21 cellular contexts compared by ENCODE assay signal in genomic region chr3:187256217-187256616, GRCh38. TPM values are rescaled to one million over a fixed set of nuclear protein-coding genes. Genes with fewer than 3 reads are reported as not detected.
"Had no signal": no experiment of that assay in that cellular context is flagged by ENCODE, and none has a peak within 500 bp of the region (broad histone marks: within the 10 kb centered on the region; RNA-seq: fewer than 3 reads in every experiment).

No MANE protein-coding gene starts in this region.

- H3K27ac ChIP-seq: epithelial cell of prostate, gastroesophageal sphincter, heart right ventricle, neutrophil, spleen, upper lobe of right lung had no signal

- H3K27me3 ChIP-seq: gastroesophageal sphincter, heart right ventricle, neutrophil, testis, upper lobe of right lung had no signal

- H3K36me3 ChIP-seq: neutrophil, spleen, upper lobe of right lung had no signal

- DNase-seq: activated CD4-positive, alpha-beta T cell treated with anti-CD3 and anti-CD28 coated beads for 1 hour; activated CD8-positive, alpha-beta memory T cell treated with anti-CD3 and anti-CD28 coated beads for 24 hours; activated gamma-delta T cell treated with Interleukin-2 at 50 U/mL for 16 hours; activated T-cell treated with anti-CD3 and anti-CD28 coated beads, Interleukin-2, amount 50 U/mL, for 72 hours; effector memory CD8-positive, alpha-beta T cell; heart right ventricle; mesenchymal stem cell; natural killer cell; spleen; stimulated activated CD4-positive, alpha-beta T cell treated with anti-CD3 and anti-CD28 coated beads, Interleukin-4, amount 100 ng/mL, for 4 hours; testis; upper lobe of right lung had no signal

- ATAC-seq: activated naive CD4-positive, alpha-beta T cell treated with anti-CD3 and anti-CD28 coated beads, Interleukin-2, amount 50 U/mL, for 72 hours; activated T-cell treated with anti-CD3 and anti-CD28 coated beads, Interleukin-2, amount 50 U/mL, for 72 hours; effector memory CD8-positive, alpha-beta T cell; gastroesophageal sphincter; heart right ventricle; natural killer cell; stimulated activated memory B cell treated with anti-CD40 and anti-IgM and Interleukin-4, amounts not matched to agents 10 μg/mL and 1 μg/mL and 100 μg/mL, for 72 hours; upper lobe of right lung had no signal

- H3K9me3 ChIP-seq: gastroesophageal sphincter, heart right ventricle, neutrophil, spleen, testis, upper lobe of right lung had no signal

- H3K4me3 ChIP-seq: gastroesophageal sphincter, heart right ventricle, spleen, testis, upper lobe of right lung had no signal

- H3K4me1 ChIP-seq: gastroesophageal sphincter, spleen, upper lobe of right lung had no signal

RNA-seq across cellular contexts. Expression of gene MASP1, which starts 35.3 kb away (rescaled TPM):
- total RNA-seq: activated naive CD4-positive, alpha-beta T cell treated with anti-CD3 and anti-CD28 coated beads, Interleukin-2, amount 50 U/mL, for 72 hours; activated T-cell treated with anti-CD3 and anti-CD28 coated beads, Interleukin-2, amount 50 U/mL, for 72 hours; natural killer cell had no signal

RNA-seq across cellular contexts. Expression of gene RTP1, which starts 58.9 kb away (rescaled TPM):
- total RNA-seq: activated naive CD4-positive, alpha-beta T cell treated with anti-CD3 and anti-CD28 coated beads, Interleukin-2, amount 50 U/mL, for 72 hours; activated T-cell treated with anti-CD3 and anti-CD28 coated beads, Interleukin-2, amount 50 U/mL, for 72 hours; cardiac septum; dermis microvascular lymphatic vessel endothelial cell; gastroesophageal sphincter; lower leg skin; natural killer cell; renal cortical epithelial cell; spleen; upper lobe of right lung had no signal
- polyA plus RNA-seq: heart right ventricle, spleen had no signal
